ENCODE assay signal across 16 cellular contexts in the genomic region with DNA sequence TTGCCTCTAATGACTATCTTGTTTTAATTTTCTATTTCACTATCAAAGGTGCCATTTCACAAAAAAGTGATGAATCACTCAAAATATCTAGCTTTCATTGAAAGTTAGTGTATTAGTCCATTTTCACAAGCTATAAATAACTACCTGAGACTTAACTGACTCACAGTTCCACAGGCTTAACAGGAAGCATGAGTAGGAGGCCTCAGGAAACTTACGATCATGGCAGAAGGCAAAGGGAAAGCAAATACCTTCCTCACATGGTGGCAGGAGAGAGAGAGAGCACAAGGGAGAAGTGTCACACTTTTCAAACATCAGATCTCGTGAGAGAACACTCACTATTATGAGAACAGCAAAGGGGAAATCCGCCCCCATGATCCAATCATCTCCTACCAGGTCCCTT.
A peak's percentile ranks its signal among the peaks of the same experiment; 100 is the strongest.
DNase-seq lines count a peak whose midpoint lies in the region; ATAC-seq, FAIRE-seq and TF ChIP-seq lines count a peak whose summit lies in the region.
"Had no signal": no experiment of that assay in that cellular context is flagged by ENCODE, and none has a peak within 500 bp of the region (broad histone marks: within the 10 kb centered on the region; RNA-seq: fewer than 3 reads in every experiment).

No MANE protein-coding gene starts in this region.

- POLR2A ChIA-PET in WTC11 (lab: Charles Lee) = no interaction called here

- ATAC-seq in Right ventricle myocardium inferior (no peak), WTC11 (no peak)

- no peak overlapping the region for H3K4me3 Mint-ChIP-seq in stimulated activated naive CD8-positive, alpha-beta T cell treated with anti-CD3 and anti-CD28 coated beads, Interleukin-15, Interleukin-2, amounts not matched to agents 100 ng/mL and 50 ng/mL, for 24 hours
- no peak overlapping the region for H3K4me3 Mint-ChIP-seq in WTC11
- H3K4me3 Mint-ChIP-seq: central memory CD8-positive, alpha-beta T cell; T-helper 2 cell treated with Interferon-gamma antibody and Interleukin-4, amounts not matched to agents 5 μg/mL and 100 μg/mL, for 36 hours had no signal

- H3K36me3 Mint-ChIP-seq in stimulated activated naive CD8-positive, alpha-beta T cell treated with anti-CD3 and anti-CD28 coated beads, Interleukin-15, Interleukin-2, amounts not matched to agents 100 ng/mL and 50 ng/mL, for 24 hours (ENCODE audit: low read depth) = no peaks in the 10 kb centered on the region
- H3K36me3 Mint-ChIP-seq in WTC11 = no peaks in the 10 kb centered on the region

- H3K4me2 ChIP-seq in OCI-LY3 (ENCODE audit: low read length) = peak overlapping the region; percentile 70

- H3K4me3 ChIP-seq in OCI-LY3 (ENCODE audit: low read length) (peak overlapping the region; percentile 2; the same call in 1 of the 2 replicates), cardiac fibroblast (replicated peaks in 1 of 2; ENCODE audit: low read depth in 2 of 2, low read length in 2 of 2) (no peak overlapping the region)

- H3K9me3 ChIP-seq in OCI-LY3 (ENCODE audit: insufficient read depth, low read length) = no peaks in the 10 kb centered on the region

- CTCF ChIA-PET in WTC11 (lab: Charles Lee) = no interaction called here

- peak overlapping the region; percentile 74 for H3K27ac Mint-ChIP-seq in stimulated activated naive CD8-positive, alpha-beta T cell treated with anti-CD3 and anti-CD28 coated beads, Interleukin-15, Interleukin-2, amounts not matched to agents 100 ng/mL and 50 ng/mL, for 24 hours
- no peak overlapping the region for H3K27ac Mint-ChIP-seq in WTC11
- H3K27ac Mint-ChIP-seq: T-helper 2 cell treated with Interferon-gamma antibody and Interleukin-4, amounts not matched to agents 5 μg/mL and 100 μg/mL, for 36 hours had no signal

- TF ChIP-seq CTCF in OCI-LY3 (IDR thresholded peaks at IDR 0.05; ENCODE audit: low read depth, low read length) (no peak), cardiac fibroblast (IDR thresholded peaks at IDR 0.05; ENCODE audit: low read depth, low read length) (no peak), WTC11 (IDR thresholded peaks at IDR 0.05) (no peak), D721Med (IDR thresholded peaks at IDR 0.05; ENCODE audit: insufficient read depth, missing control alignments) (no peak)

- H3K36me3 ChIP-seq in OCI-LY3 (replicated peaks; ENCODE audit: low read depth, low read length) = no peaks in the 10 kb centered on the region

- DNase-seq in stimulated activated CD4-positive, alpha-beta T cell treated with anti-CD3 and anti-CD28 coated beads, Interleukin-1b, Interleukin-23, amount 100 ng/mL, for 48 hours = peak; percentile 1
- DNase-seq in stimulated activated CD4-positive, alpha-beta T cell treated with anti-CD3 and anti-CD28 coated beads, Interleukin-4, amount 100 ng/mL, for 4 hours = no peak
- DNase-seq in cardiac fibroblast (ENCODE audit: low read depth in 2 of 2) (peak; percentile 20 to 84), Right ventricle myocardium inferior (ENCODE audit: missing footprints) (no peak), WTC11 (ENCODE audit: low spot score) (no peak), D721Med (ENCODE audit: insufficient read length, low spot score) (no peak)
- DNase-seq: DMS53, glutamatergic neuron, H7, NCI-H1694 treated with DMSO at 0.1 percent for 48 hours, NCI-H510A treated with DMSO at 0.1 percent for 48 hours had no signal

- H3K9me3 Mint-ChIP-seq in stimulated activated naive CD8-positive, alpha-beta T cell treated with anti-CD3 and anti-CD28 coated beads, Interleukin-15, Interleukin-2, amounts not matched to agents 100 ng/mL and 50 ng/mL, for 24 hours = peaks cover 12% of the 10 kb centered on the region
- H3K9me3 Mint-ChIP-seq in WTC11 = no peaks in the 10 kb centered on the region
- H3K9me3 Mint-ChIP-seq: central memory CD8-positive, alpha-beta T cell; T-helper 2 cell treated with Interferon-gamma antibody and Interleukin-4, amounts not matched to agents 5 μg/mL and 100 μg/mL, for 36 hours had no signal

- no peaks in the 10 kb centered on the region for H4K20me1 ChIP-seq in OCI-LY3 (ENCODE audit: insufficient read depth, low read length)

- H3K27me3 Mint-ChIP-seq in stimulated activated naive CD8-positive, alpha-beta T cell treated with anti-CD3 and anti-CD28 coated beads, Interleukin-15, Interleukin-2, amounts not matched to agents 100 ng/mL and 50 ng/mL, for 24 hours = no peaks in the 10 kb centered on the region
- H3K27me3 Mint-ChIP-seq in WTC11 (ENCODE audit: low read depth) = no peaks in the 10 kb centered on the region
- H3K27me3 Mint-ChIP-seq: central memory CD8-positive, alpha-beta T cell had no signal

- H3K4me1 ChIP-seq in OCI-LY3 (ENCODE audit: low read length) = peaks cover 68% of the 10 kb centered on the region
- H3K4me1 ChIP-seq: parathyroid adenoma had no signal

- no peak overlapping the region for H2AFZ ChIP-seq in OCI-LY3 (ENCODE audit: low read depth, low read length)
- H2AFZ ChIP-seq: parathyroid adenoma had no signal

- H3K79me2 ChIP-seq in OCI-LY3 (ENCODE audit: low read length) = no peaks in the 10 kb centered on the region
- H3K79me2 ChIP-seq: parathyroid adenoma had no signal

- H3K4me1 Mint-ChIP-seq in stimulated activated naive CD8-positive, alpha-beta T cell treated with anti-CD3 and anti-CD28 coated beads, Interleukin-15, Interleukin-2, amounts not matched to agents 100 ng/mL and 50 ng/mL, for 24 hours (ENCODE audit: low read depth) = peaks cover 49% of the 10 kb centered on the region
- H3K4me1 Mint-ChIP-seq in WTC11 = peaks cover 10% of the 10 kb centered on the region
- H3K4me1 Mint-ChIP-seq: central memory CD8-positive, alpha-beta T cell had no signal

- no peak overlapping the region for H3K9ac ChIP-seq in OCI-LY3 (ENCODE audit: low read length)
- H3K9ac ChIP-seq: parathyroid adenoma had no signal

- peak overlapping the region; percentile 50 for H3K27ac ChIP-seq in OCI-LY3 (ENCODE audit: low read length)
- H3K27ac ChIP-seq: parathyroid adenoma had no signal

- intact Hi-C loops in Right ventricle myocardium inferior (cut with DNase I) = no loop called here

- FAIRE-seq in D721Med (lab: Jason Lieb, UNC) = no peak

- H3K27me3 ChIP-seq in OCI-LY3 (ENCODE audit: low read depth, low read length) = 0 out of 2 replicates have a peak, but pooled peaks cover 7% of the 10 kb centered on the region

TF ChIP-seq in WTC11, 78 proteins besides CTCF, POLR2A, EP300 and RAD21:
- TF ChIP-seq ZNF396 (CRISPR knock-in tag; IDR thresholded peaks at IDR 0.05; ENCODE audit: borderline replicate concordance) (no peak), MXD4 (CRISPR knock-in tag; IDR thresholded peaks at IDR 0.05; ENCODE audit: borderline replicate concordance) (no peak), ZNF423 (CRISPR knock-in tag; IDR thresholded peaks at IDR 0.05) (no peak), RORB (CRISPR knock-in tag; IDR thresholded peaks at IDR 0.05) (no peak), FOXP1 (CRISPR knock-in tag; IDR thresholded peaks at IDR 0.05; ENCODE audit: borderline replicate concordance) (no peak), ZNF263 (CRISPR knock-in tag; IDR thresholded peaks at IDR 0.05; ENCODE audit: low read depth) (no peak), ZNF232 (CRISPR knock-in tag; IDR thresholded peaks at IDR 0.05) (no peak), GTF2I (CRISPR knock-in tag; conservative IDR thresholded peaks at IDR 0.05) (no peak)
- TF ChIP-seq, protein P1, sequence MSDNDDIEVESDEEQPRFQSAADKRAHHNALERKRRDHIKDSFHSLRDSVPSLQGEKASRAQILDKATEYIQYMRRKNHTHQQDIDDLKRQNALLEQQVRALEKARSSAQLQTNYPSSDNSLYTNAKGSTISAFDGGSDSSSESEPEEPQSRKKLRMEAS (CRISPR knock-in tag; IDR thresholded peaks at IDR 0.05) = no peak
- TF ChIP-seq, protein P2, sequence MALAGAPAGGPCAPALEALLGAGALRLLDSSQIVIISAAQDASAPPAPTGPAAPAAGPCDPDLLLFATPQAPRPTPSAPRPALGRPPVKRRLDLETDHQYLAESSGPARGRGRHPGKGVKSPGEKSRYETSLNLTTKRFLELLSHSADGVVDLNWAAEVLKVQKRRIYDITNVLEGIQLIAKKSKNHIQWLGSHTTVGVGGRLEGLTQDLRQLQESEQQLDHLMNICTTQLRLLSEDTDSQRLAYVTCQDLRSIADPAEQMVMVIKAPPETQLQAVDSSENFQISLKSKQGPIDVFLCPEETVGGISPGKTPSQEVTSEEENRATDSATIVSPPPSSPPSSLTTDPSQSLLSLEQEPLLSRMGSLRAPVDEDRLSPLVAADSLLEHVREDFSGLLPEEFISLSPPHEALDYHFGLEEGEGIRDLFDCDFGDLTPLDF (CRISPR knock-in tag; IDR thresholded peaks at IDR 0.05) = no peak
- TF ChIP-seq, protein P3, sequence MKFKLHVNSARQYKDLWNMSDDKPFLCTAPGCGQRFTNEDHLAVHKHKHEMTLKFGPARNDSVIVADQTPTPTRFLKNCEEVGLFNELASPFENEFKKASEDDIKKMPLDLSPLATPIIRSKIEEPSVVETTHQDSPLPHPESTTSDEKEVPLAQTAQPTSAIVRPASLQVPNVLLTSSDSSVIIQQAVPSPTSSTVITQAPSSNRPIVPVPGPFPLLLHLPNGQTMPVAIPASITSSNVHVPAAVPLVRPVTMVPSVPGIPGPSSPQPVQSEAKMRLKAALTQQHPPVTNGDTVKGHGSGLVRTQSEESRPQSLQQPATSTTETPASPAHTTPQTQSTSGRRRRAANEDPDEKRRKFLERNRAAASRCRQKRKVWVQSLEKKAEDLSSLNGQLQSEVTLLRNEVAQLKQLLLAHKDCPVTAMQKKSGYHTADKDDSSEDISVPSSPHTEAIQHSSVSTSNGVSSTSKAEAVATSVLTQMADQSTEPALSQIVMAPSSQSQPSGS (CRISPR knock-in tag; IDR thresholded peaks at IDR 0.05; ENCODE audit: borderline replicate concordance, low read depth) = no peak
- TF ChIP-seq, protein P4, sequence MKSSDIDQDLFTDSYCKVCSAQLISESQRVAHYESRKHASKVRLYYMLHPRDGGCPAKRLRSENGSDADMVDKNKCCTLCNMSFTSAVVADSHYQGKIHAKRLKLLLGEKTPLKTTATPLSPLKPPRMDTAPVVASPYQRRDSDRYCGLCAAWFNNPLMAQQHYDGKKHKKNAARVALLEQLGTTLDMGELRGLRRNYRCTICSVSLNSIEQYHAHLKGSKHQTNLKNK (CRISPR knock-in tag; IDR thresholded peaks at IDR 0.05) = no peak

Comparison
In these comparisons a context has a peak if more than half of its experiments do, and no peak if none do; other contexts are left out.
1. DNase-seq: peak in stimulated activated CD4-positive, alpha-beta T cell treated with anti-CD3 and anti-CD28 coated beads, Interleukin-1b, Interleukin-23, amount 100 ng/mL, for 48 hours (single experiment) and cardiac fibroblast (2 of 2); none in stimulated activated CD4-positive, alpha-beta T cell treated with anti-CD3 and anti-CD28 coated beads, Interleukin-4, amount 100 ng/mL, for 4 hours (0 of 2), Right ventricle myocardium inferior (single experiment), WTC11 (single experiment) and D721Med (single experiment).